ENCODE assay signal across 8 cellular contexts in the genomic region with DNA sequence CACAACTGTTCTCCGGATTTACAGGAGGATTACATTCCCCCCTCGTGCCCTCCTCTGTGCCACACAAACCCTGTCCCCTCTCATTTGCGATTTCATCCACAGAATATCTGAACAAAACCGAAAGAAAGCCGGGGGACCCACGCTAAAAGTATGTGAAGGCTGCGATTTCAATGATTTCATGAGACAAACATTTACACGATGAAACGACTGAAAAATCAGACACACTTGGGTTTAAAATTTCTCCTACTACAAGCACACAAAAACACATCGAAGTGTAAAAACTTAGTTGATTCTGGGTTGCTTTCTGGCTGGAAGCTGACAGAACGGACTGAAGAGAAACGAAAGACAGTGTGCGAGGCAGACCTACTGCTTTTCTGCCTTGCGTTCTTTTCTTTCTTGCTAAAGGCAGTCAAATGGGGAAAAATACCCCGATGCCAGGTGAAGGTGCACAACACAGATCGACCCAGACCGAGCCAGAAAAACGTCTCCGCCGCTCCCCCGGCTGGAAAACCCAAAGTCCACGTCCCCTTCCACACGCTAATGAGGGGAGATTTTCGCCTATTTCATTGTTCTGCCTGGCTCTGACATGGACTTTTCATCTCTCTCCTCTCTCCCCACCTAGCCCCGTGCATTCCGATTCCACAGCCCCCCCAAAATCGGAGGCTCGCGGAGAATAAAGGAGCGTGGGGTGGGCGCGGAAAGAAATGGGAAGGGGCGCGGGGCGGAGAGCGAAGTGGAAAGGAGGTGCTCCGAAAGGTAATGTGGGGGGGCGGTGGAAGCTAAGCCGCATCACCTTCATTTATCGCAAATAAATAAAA. TPM values are rescaled to one million over a fixed set of nuclear protein-coding genes. Genes with fewer than 3 reads are reported as not detected.
DNase-seq lines count a peak whose midpoint lies in the region; ATAC-seq, FAIRE-seq and TF ChIP-seq lines count a peak whose summit lies in the region.

No MANE protein-coding gene starts in this region.

- WGBS in SK-N-SH (ENCODE audit: low lambda C conversion rate): 2% methylated on average over 38 of the region's 40 CpGs
- WGBS in small intestine, 3 donors: 0 to 1% (median 0%) methylated on average over 40 of the region's 40 CpGs

- H3K4me3 ChIP-seq in SK-N-SH (ENCODE audit: low read depth in 2 of 2, low read length in 1 of 2) (peak overlapping the region; percentile 84 to 98), bronchial epithelial cell (ENCODE audit: low read depth, low read length) (peak overlapping the region; percentile 69), small intestine (ENCODE audit: low read depth in 1 of 2, low read length in 2 of 2) (peak overlapping the region; percentile 90 to 99)

- H3K4me2 ChIP-seq in SK-N-SH: peak overlapping the region; percentile 90

- peak overlapping the region; percentile 49; the same call in 1 of the 2 replicates for H2AFZ ChIP-seq in SK-N-SH (ENCODE audit: low read depth)

- DNase-seq in D721Med (ENCODE audit: insufficient read length, low spot score) (peak; percentile 23), HT-29 (ENCODE audit: low spot score) (peak; percentile 48), SK-N-SH (peak; percentile 62), bronchial epithelial cell (ENCODE audit: low read depth) (peak; percentile 39), small intestine (peak; percentile 53)

- no peak for TF ChIP-seq POLR2A in GM18505 (IDR thresholded peaks at IDR 0.05; ENCODE audit: borderline replicate concordance, extremely low read depth, insufficient read depth, insufficient read length)

- ATAC-seq in HG03280 (IDR thresholded peaks at IDR 0.05; ENCODE audit: unreplicated experiment) (no peak), GM18505 (IDR thresholded peaks at IDR 0.05; ENCODE audit: unreplicated experiment) (no peak)

- no peaks in the 10 kb centered on the region for H3K9me2 ChIP-seq in SK-N-SH

- no peak for TF ChIP-seq EP300 in SK-N-SH (IDR thresholded peaks at IDR 0.05; ENCODE audit: borderline replicate concordance in 1 of 2, low read depth in 1 of 2, low read length in 1 of 2)

- peaks cover 3 to 4% of the 10 kb centered on the region in 2 experiments for H3K36me3 ChIP-seq in SK-N-SH (replicated peaks in 1 of 2; ENCODE audit: control insufficient read depth in 1 of 2, insufficient read depth in 2 of 2, low read length in 1 of 2)
- H3K36me3 ChIP-seq in bronchial epithelial cell (ENCODE audit: control insufficient read depth, insufficient read depth, low read length): no peaks in the 10 kb centered on the region
- peaks cover 0 to 5% of the 10 kb centered on the region in 2 donors for H3K36me3 ChIP-seq in small intestine (ENCODE audit: control insufficient read depth in 2 of 2, insufficient read depth in 2 of 2, low read length in 2 of 2)

- H3K27ac ChIP-seq in SK-N-SH (ENCODE audit: low read depth in 2 of 2, low read length in 1 of 2): peak overlapping the region; percentile 87 to 97
- peak overlapping the region; percentile 95 to 97 for H3K27ac ChIP-seq in small intestine (ENCODE audit: low read depth in 1 of 2, low read length in 1 of 2)

- FAIRE-seq in D721Med (lab: Jason Lieb, UNC) (no peak), bronchial epithelial cell (lab: Jason Lieb, UNC) (no peak), islet of Langerhans (lab: Jason Lieb, UNC) (peak; percentile 13), small intestine (lab: Jason Lieb, UNC) (no peak)

- H3K4me1 ChIP-seq in SK-N-SH (ENCODE audit: control insufficient read depth in 1 of 2, insufficient read depth in 2 of 2, low read depth in 1 of 2, low read length in 1 of 2): peaks cover 27 to 37% of the 10 kb centered on the region in 2 experiments
- H3K4me1 ChIP-seq in small intestine (ENCODE audit: control insufficient read depth in 2 of 2, insufficient read depth in 1 of 2, low read depth in 1 of 2, low read length in 1 of 2): peaks cover 4% of the 10 kb centered on the region in 2 donors

- H3K9ac ChIP-seq in SK-N-SH: peak overlapping the region; percentile 82

- peaks cover 50% of the 10 kb centered on the region for H3F3A ChIP-seq in SK-N-SH (replicated peaks; ENCODE audit: insufficient read depth)

- TF ChIP-seq CTCF in D721Med (IDR thresholded peaks at IDR 0.05; ENCODE audit: insufficient read depth, missing control alignments) (no peak), SK-N-SH (IDR thresholded peaks at IDR 0.05) (no peak), bronchial epithelial cell (IDR thresholded peaks at IDR 0.05; ENCODE audit: insufficient read depth, low read length, severe bottlenecking) (no peak)

- TF ChIP-seq RAD21 in SK-N-SH (IDR thresholded peaks at IDR 0.05; ENCODE audit: low read length): no peak

- POLR2A ChIA-PET in SK-N-SH (lab: Yijun Ruan, JAX): no interaction called here

- peaks cover 12% of the 10 kb centered on the region for H4K20me1 ChIP-seq in SK-N-SH (ENCODE audit: insufficient read depth)

- CTCF ChIA-PET in SK-N-SH (lab: Yijun Ruan, JAX): interaction anchor here (0.6 to 8.6 kb wide), 12 partner anchors 31 to 691 kb away, joined by 3 to 53 read pairs (median 3); no protein-coding TSS in a partner anchor

- H3K79me2 ChIP-seq in SK-N-SH (ENCODE audit: insufficient read depth): peaks cover 65% of the 10 kb centered on the region

- H3K9me3 ChIP-seq in SK-N-SH (no peaks in the 10 kb centered on the region), small intestine (ENCODE audit: control insufficient read depth, low read depth) (no peaks in the 10 kb centered on the region)

- no peaks in the 10 kb centered on the region for H3K27me3 ChIP-seq in SK-N-SH (ENCODE audit: insufficient read depth)
- H3K27me3 ChIP-seq in bronchial epithelial cell (ENCODE audit: control insufficient read depth, insufficient read depth, low read length): no peaks in the 10 kb centered on the region
- no peaks in the 10 kb centered on the region for H3K27me3 ChIP-seq in small intestine (ENCODE audit: control insufficient read depth in 2 of 2, insufficient read depth in 2 of 2, low read length in 2 of 2)

TF ChIP-seq in SK-N-SH, 30 proteins besides CTCF, POLR2A, EP300 and RAD21 (continues in another document):
- TF ChIP-seq, protein P1, sequence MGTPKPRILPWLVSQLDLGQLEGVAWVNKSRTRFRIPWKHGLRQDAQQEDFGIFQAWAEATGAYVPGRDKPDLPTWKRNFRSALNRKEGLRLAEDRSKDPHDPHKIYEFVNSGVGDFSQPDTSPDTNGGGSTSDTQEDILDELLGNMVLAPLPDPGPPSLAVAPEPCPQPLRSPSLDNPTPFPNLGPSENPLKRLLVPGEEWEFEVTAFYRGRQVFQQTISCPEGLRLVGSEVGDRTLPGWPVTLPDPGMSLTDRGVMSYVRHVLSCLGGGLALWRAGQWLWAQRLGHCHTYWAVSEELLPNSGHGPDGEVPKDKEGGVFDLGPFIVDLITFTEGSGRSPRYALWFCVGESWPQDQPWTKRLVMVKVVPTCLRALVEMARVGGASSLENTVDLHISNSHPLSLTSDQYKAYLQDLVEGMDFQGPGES (IDR thresholded peaks at IDR 0.05; ENCODE audit: low read depth, low read length): no peak
- TF ChIP-seq, protein P2, sequence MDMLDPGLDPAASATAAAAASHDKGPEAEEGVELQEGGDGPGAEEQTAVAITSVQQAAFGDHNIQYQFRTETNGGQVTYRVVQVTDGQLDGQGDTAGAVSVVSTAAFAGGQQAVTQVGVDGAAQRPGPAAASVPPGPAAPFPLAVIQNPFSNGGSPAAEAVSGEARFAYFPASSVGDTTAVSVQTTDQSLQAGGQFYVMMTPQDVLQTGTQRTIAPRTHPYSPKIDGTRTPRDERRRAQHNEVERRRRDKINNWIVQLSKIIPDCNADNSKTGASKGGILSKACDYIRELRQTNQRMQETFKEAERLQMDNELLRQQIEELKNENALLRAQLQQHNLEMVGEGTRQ (IDR thresholded peaks at IDR 0.05; ENCODE audit: borderline replicate concordance, low read depth, low read length): no peak
- TF ChIP-seq JUND (IDR thresholded peaks at IDR 0.05) (0 out of 2 replicates have a peak, but pooled peaks have one; percentile 19), CHD2 (IDR thresholded peaks at IDR 0.05; ENCODE audit: low read length, partially characterized antibody) (no peak), FOXM1 (IDR thresholded peaks at IDR 0.05; ENCODE audit: low read depth) (no peak), TEAD4 (IDR thresholded peaks at IDR 0.05; ENCODE audit: borderline replicate concordance, insufficient read depth) (no peak), RCOR1 (IDR thresholded peaks at IDR 0.05; ENCODE audit: low read length) (0 out of 2 replicates have a peak, but pooled peaks have one; percentile 6), YY1 (IDR thresholded peaks at IDR 0.05; ENCODE audit: low read depth) (peak; percentile 38; the same call in 1 of the 2 replicates), SMC3 (IDR thresholded peaks at IDR 0.05; ENCODE audit: low read depth, low read length) (no peak)
- TF ChIP-seq, protein P3, sequence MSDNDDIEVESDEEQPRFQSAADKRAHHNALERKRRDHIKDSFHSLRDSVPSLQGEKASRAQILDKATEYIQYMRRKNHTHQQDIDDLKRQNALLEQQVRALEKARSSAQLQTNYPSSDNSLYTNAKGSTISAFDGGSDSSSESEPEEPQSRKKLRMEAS (IDR thresholded peaks at IDR 0.05; ENCODE audit: low read depth): no peak; the same call in 1 of the 2 replicates
- TF ChIP-seq, protein P4, sequence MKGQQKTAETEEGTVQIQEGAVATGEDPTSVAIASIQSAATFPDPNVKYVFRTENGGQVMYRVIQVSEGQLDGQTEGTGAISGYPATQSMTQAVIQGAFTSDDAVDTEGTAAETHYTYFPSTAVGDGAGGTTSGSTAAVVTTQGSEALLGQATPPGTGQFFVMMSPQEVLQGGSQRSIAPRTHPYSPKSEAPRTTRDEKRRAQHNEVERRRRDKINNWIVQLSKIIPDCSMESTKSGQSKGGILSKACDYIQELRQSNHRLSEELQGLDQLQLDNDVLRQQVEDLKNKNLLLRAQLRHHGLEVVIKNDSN (IDR thresholded peaks at IDR 0.05; ENCODE audit: borderline replicate concordance, low read depth): no peak

RNA-seq across cellular contexts. Expression of a gene that starts 1.1 kb away (rescaled TPM):
- total RNA-seq in HT-29 (2014; rRNA removed; shearing (Covaris generic)): 2.6 and 3.0 TPM in 2 replicates
- polyA plus RNA-seq in SK-N-SH (2012; rRNA removed) (9.2 and 14.2 TPM in 2 replicates), small intestine (10 to 100 TPM in 1 of 3 donors, 1 to 10 TPM in 2; 3.2 to 10.1 (median 4.2) TPM)
- 10.7 and 13.4 TPM in 2 replicates for polyA plus RNA-seq in SK-N-SH (2012; cell fraction: cytosol; rRNA removed)
- 15.8 and 18.8 TPM in 2 replicates for polyA plus RNA-seq in SK-N-SH (2012; cell fraction: nucleus; rRNA removed)
- 5.8 and 8.4 TPM in 2 replicates for total RNA-seq in bronchial epithelial cell

RNA-seq across cellular contexts. Expression of a gene that starts 52.4 kb away (rescaled TPM):
- total RNA-seq in HT-29 (2014; rRNA removed; shearing (Covaris generic)): 17.2 and 22.8 TPM in 2 replicates
- polyA plus RNA-seq in SK-N-SH (2012; rRNA removed) (4.4 and 4.8 TPM in 2 replicates), small intestine (1 to 10 TPM; 1.1 to 7.8 (median 6.2) TPM)
- polyA plus RNA-seq in SK-N-SH (2012; cell fraction: cytosol; rRNA removed): 4.2 and 4.6 TPM in 2 replicates
- 6.4 and 13.3 TPM in 2 replicates for polyA plus RNA-seq in SK-N-SH (2012; cell fraction: nucleus; rRNA removed)
- 0.26 and 0.38 TPM in 2 replicates for total RNA-seq in bronchial epithelial cell

Comparison
In these comparisons a context has a peak if more than half of its experiments do, and no peak if none do; other contexts are left out.
1. RNA of a gene that starts 52.4 kb away (total RNA-seq): 17.2 to 22.8 TPM in HT-29; 0.26 to 0.38 TPM in bronchial epithelial cell; every median in the first group is over 10 times any median in the second.
2. Peak in every context shown above with its lines, with median percentiles within 50 percentile points of each other: DNase-seq and H3K4me3 ChIP-seq.